In the genomic region with DNA sequence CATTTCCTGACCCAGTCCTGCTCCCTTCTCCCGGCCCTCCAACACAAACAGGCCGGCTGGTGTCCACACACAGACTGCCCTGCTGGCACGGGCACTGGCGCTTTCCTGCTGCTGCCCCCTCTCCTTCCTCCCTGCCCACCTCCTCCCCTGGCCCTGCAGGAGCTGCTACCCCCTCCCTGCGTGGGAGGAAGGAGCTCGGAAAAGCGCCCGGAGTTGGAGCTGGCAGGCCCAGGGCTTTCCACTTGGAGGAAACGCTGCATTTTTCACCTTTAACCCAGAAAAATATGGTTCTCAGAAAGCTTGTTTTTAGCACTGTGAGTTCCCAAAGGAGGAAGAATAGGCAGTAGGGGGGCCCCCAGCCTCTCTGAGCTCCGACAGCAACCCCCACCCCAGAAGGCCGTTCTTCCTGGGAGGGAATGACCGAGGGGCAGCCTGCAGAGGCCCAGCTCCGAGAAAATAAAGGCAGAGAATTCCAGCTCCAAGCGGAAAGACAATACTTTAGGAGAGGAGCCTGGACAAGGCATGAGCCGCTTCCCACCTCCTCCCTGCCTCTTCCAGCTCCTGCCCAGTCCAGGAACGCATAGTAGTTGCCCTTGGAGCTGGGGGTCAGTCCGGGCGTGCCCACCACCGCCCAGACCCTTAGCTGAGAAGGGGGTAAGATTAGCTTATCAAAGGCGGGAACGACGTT, we compare ENCODE assay signal across 9 cellular contexts.
DNase-seq lines count a peak whose midpoint lies in the region; ATAC-seq and TF ChIP-seq lines count a peak whose summit lies in the region.
"Had no signal": no experiment of that assay in that cellular context is flagged by ENCODE, and none has a peak within 500 bp of the region (broad histone marks: within the 10 kb centered on the region; RNA-seq: fewer than 3 reads in every experiment).

No MANE protein-coding gene starts in this region.

- DNase-seq in nephron progenitor cell = no peak
- no peak for DNase-seq in CD4-positive, alpha-beta T cell
- no peak for DNase-seq in T-helper 1 cell
- DNase-seq in NCI-H1105 (lab: John Stamatoyannopoulos, UW) = no peak

- POLR2A ChIA-PET in CD4-positive, alpha-beta T cell (lab: Charles Lee) = no interaction called here

- CTCF ChIA-PET in CD4-positive, alpha-beta T cell (lab: Charles Lee) = interaction anchor here (1.0 to 1.5 kb wide), 2 partner anchors 15 to 26 kb away, joined by 3 to 5 read pairs; no protein-coding TSS in a partner anchor

- H3K27me3 Mint-ChIP-seq in nephron progenitor cell (ENCODE audit: low read depth, poor library complexity) = peaks cover 9% of the 10 kb centered on the region
- H3K27me3 Mint-ChIP-seq in CD4-positive, alpha-beta T cell = peaks cover 45% of the 10 kb centered on the region

- peaks cover 1% of the 10 kb centered on the region for H3K36me3 Mint-ChIP-seq in nephron progenitor cell (ENCODE audit: low read depth)
- no peaks in the 10 kb centered on the region for H3K36me3 Mint-ChIP-seq in CD4-positive, alpha-beta T cell (ENCODE audit: low read depth)

- peak overlapping the region; percentile 62 to 89 (median 82) for H3K27ac ChIP-seq in gastroesophageal sphincter
- H3K27ac ChIP-seq in urinary bladder (ENCODE audit: low read depth) = peak overlapping the region; percentile 55
- H3K27ac ChIP-seq in CD4-positive, alpha-beta T cell (ENCODE audit: low read depth, low read length) = no peak overlapping the region
- H3K27ac ChIP-seq: KMS-11 had no signal

- ATAC-seq in gastroesophageal sphincter = peak; percentile 39
- ATAC-seq in CD4-positive, alpha-beta T cell (ENCODE audit: poor library complexity) = no peak

- H3K4me1 ChIP-seq in gastroesophageal sphincter (peaks cover 16 to 77% (median 58%) of the 10 kb centered on the region in 3 donors), urinary bladder (ENCODE audit: insufficient read depth) (peaks cover 4% of the 10 kb centered on the region)

- no peak for TF ChIP-seq EP300 in gastroesophageal sphincter (IDR thresholded peaks at IDR 0.05)

- WGBS in gastroesophageal sphincter (ENCODE audit: low coverage in 1 of 2), 2 donors = 30 to 44% methylated on average over 4 to 7 of the region's 22 CpGs
- 24% methylated on average over 22 of the region's 22 CpGs for WGBS in urinary bladder

- no peaks in the 10 kb centered on the region for H3K36me3 ChIP-seq in gastroesophageal sphincter
- no peaks in the 10 kb centered on the region for H3K36me3 ChIP-seq in urinary bladder (ENCODE audit: insufficient read depth)

- TF ChIP-seq CTCF in WI38 (IDR thresholded peaks at IDR 0.05; ENCODE audit: low read depth, low read length) (no peak), gastroesophageal sphincter (IDR thresholded peaks at IDR 0.05) (no peak), nephron progenitor cell (IDR thresholded peaks at IDR 0.05) (no peak)
- no peak for TF ChIP-seq CTCF in CD4-positive, alpha-beta T cell (IDR thresholded peaks at IDR 0.05)

- peak overlapping the region; percentile 30 for H3K4me3 ChIP-seq in WI38 (ENCODE audit: low read depth, low read length)
- H3K4me3 ChIP-seq in gastroesophageal sphincter = peak overlapping the region in 1 of 2 donors; percentile 27
- H3K4me3 ChIP-seq in urinary bladder (ENCODE audit: low read depth, low read length) = no peak overlapping the region

- no peak overlapping the region for H3K4me3 Mint-ChIP-seq in nephron progenitor cell
- no peak overlapping the region for H3K4me3 Mint-ChIP-seq in CD4-positive, alpha-beta T cell

- intact Hi-C loops in CD4-positive, alpha-beta T cell (cut with DNase I, micrococcal nuclease) = no loop called here

- no peaks in the 10 kb centered on the region for H3K9me3 Mint-ChIP-seq in nephron progenitor cell
- no peaks in the 10 kb centered on the region for H3K9me3 Mint-ChIP-seq in CD4-positive, alpha-beta T cell
- H3K9me3 Mint-ChIP-seq: activated T-helper 2 cell treated with anti-CD3 and anti-CD28 coated beads, Interferon-gamma antibody, Interleukin-2, Interleukin-4, amounts not matched to agents 10 μg/mL and 5 μg/mL and 100 μg/mL, durations not matched to agents 14 hours and 24 hours and 36 hours had no signal

- peaks cover 23% of the 10 kb centered on the region for H3K4me1 Mint-ChIP-seq in nephron progenitor cell
- no peaks in the 10 kb centered on the region for H3K4me1 Mint-ChIP-seq in CD4-positive, alpha-beta T cell (ENCODE audit: low read depth)

- H3K27ac Mint-ChIP-seq in nephron progenitor cell = peak overlapping the region; percentile 48
- H3K27ac Mint-ChIP-seq in CD4-positive, alpha-beta T cell = no peak overlapping the region
- H3K27ac Mint-ChIP-seq: activated T-helper 2 cell treated with anti-CD3 and anti-CD28 coated beads, Interferon-gamma antibody, Interleukin-2, Interleukin-4, amounts not matched to agents 10 μg/mL and 5 μg/mL and 100 μg/mL, durations not matched to agents 14 hours and 24 hours and 36 hours had no signal

- no peaks in the 10 kb centered on the region for H3K27me3 ChIP-seq in gastroesophageal sphincter
- peaks cover 31% of the 10 kb centered on the region for H3K27me3 ChIP-seq in CD4-positive, alpha-beta T cell (ENCODE audit: control insufficient read depth, insufficient read depth, low read length)

- no peaks in the 10 kb centered on the region for H3K9me3 ChIP-seq in gastroesophageal sphincter
- H3K9me3 ChIP-seq in CD4-positive, alpha-beta T cell (ENCODE audit: control insufficient read depth, low read length) = no peaks in the 10 kb centered on the region

- no peak for TF ChIP-seq POLR2A in gastroesophageal sphincter (IDR thresholded peaks at IDR 0.05)
